ENCODE assay signal across 6 cellular contexts in the genomic region with DNA sequence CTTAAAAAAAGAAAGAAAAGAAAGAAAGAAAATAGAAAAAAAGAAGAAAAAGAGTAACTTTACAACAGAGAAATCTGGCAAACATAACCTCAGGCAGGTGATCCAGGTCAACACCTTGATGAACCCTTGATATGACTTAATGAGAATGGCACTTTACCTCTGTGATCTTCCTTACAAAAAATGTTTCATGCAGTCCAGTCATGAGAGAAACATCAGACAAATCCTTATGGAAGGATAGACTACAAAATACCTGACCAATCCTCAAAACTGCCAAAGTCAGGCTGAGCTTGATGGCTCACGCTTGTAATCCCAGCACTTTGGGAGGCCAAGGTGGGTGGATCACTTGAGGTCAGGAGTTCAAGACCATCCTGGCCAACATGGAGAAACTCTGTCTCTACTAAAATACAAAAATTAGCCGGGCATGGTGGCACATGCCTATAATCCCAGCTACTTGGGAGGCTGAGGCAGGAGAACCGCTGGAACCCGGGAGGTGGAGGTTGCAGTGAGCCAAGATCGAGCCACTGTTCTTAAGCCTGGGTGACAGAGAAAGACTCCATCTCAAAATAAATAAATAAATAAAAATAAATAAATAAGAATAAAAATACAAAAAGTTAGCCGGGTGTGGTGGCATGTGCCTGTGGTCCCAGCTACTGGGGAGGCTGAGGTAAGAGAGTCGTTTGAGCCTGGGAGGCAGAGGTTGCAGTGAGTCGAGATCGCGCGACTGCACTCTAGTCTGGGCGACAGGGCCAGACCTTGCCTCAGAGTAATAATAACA. TPM values are rescaled to one million over a fixed set of nuclear protein-coding genes. Genes with fewer than 3 reads are reported as not detected.
DNase-seq lines count a peak whose midpoint lies in the region; FAIRE-seq and TF ChIP-seq lines count a peak whose summit lies in the region.
"Not testable (repeated sequence)": the region's sequence is repeated elsewhere in the genome, so short reads cannot be mapped to it uniquely, and the experiment has no call there.

No MANE protein-coding gene starts in this region.

- H4K8ac ChIP-seq in trophoblast cell (ENCODE audit: low read depth, low read length) = not testable (repeated sequence)

- peaks cover 23% of the 10 kb centered on the region for H3K4me1 ChIP-seq in CD8-positive, alpha-beta memory T cell (ENCODE audit: insufficient read depth, low read length)
- H3K4me1 ChIP-seq in trophoblast cell (ENCODE audit: control insufficient read depth in 1 of 2, insufficient read depth in 2 of 2, low read length in 2 of 2) (peaks cover 14 to 28% of the 10 kb centered on the region in 2 experiments), spleen (peaks cover 0 to 15% (median 2%) of the 10 kb centered on the region in 6 donors)

- POLR2A ChIA-PET in CD8-positive, alpha-beta memory T cell (lab: Charles Lee) = not testable (repeated sequence)
- POLR2A ChIA-PET in activated CD4-positive, alpha-beta memory T cell treated with anti-CD3 and anti-CD28 coated beads, Interleukin-2, amount 10 ng/mL, durations not matched to agents 7 days and 5 days (lab: Charles Lee) = interaction anchor here (1.0 to 3.3 kb wide), 6 partner anchors 7 to 35 kb away, joined by 3 to 23 read pairs (median 12); a partner anchor contains a TSS

- not testable (repeated sequence) for H3K4ac ChIP-seq in trophoblast cell (ENCODE audit: low read depth, low read length)

- peak overlapping the region; percentile 6 for H4K91ac ChIP-seq in trophoblast cell (ENCODE audit: low read depth, low read length)

- not testable (repeated sequence) for H3K18ac ChIP-seq in trophoblast cell (ENCODE audit: low read length)

- H3K4me1 Mint-ChIP-seq in CD8-positive, alpha-beta memory T cell = peaks cover 26 to 47% (median 46%) of the 10 kb centered on the region in 3 donors
- H3K4me1 Mint-ChIP-seq in activated CD4-positive, alpha-beta memory T cell treated with anti-CD3 and anti-CD28 coated beads, Interleukin-2, amount 10 ng/mL, durations not matched to agents 7 days and 5 days = peaks cover 61% of the 10 kb centered on the region

- not testable (repeated sequence) for H3K9me3 Mint-ChIP-seq in CD8-positive, alpha-beta memory T cell; activated CD4-positive, alpha-beta memory T cell treated with anti-CD3 and anti-CD28 coated beads, Interleukin-2, amount 10 ng/mL, durations not matched to agents 7 days and 5 days

- H2BK120ac ChIP-seq in trophoblast cell (ENCODE audit: insufficient read depth, low read length, poor library complexity) = not testable (repeated sequence)

- peak overlapping the region in 5 of 8 donors; percentile 36 to 88 (median 70) for H3K27ac Mint-ChIP-seq in CD8-positive, alpha-beta memory T cell
- H3K27ac Mint-ChIP-seq in activated CD4-positive, alpha-beta memory T cell treated with anti-CD3 and anti-CD28 coated beads, Interleukin-2, amount 10 ng/mL, durations not matched to agents 7 days and 5 days = peak overlapping the region; percentile 16

- not testable (repeated sequence) for H4K12ac ChIP-seq in trophoblast cell (ENCODE audit: low read depth, low read length)

- H3K4me2 ChIP-seq in trophoblast cell (ENCODE audit: low read length) = not testable (repeated sequence)

- not testable (repeated sequence) for H3K9me3 ChIP-seq in CD8-positive, alpha-beta memory T cell (ENCODE audit: low read length); trophoblast cell (ENCODE audit: insufficient read depth, low read depth, low read length); spleen

- H3K27me3 Mint-ChIP-seq in CD8-positive, alpha-beta memory T cell; activated CD4-positive, alpha-beta memory T cell treated with anti-CD3 and anti-CD28 coated beads, Interleukin-2, amount 10 ng/mL, durations not matched to agents 7 days and 5 days: not testable (repeated sequence)

- H2BK5ac ChIP-seq in trophoblast cell (ENCODE audit: low read depth, low read length, poor library complexity) = not testable (repeated sequence)

- not testable (repeated sequence) for H3K23ac ChIP-seq in trophoblast cell (ENCODE audit: low read length)

- H3K79me1 ChIP-seq in trophoblast cell (ENCODE audit: low read length) = peaks cover 16% of the 10 kb centered on the region

- not testable (repeated sequence) for H2AFZ ChIP-seq in trophoblast cell (ENCODE audit: insufficient read depth, low read length, poor library complexity)

- H3K36me3 ChIP-seq in CD8-positive, alpha-beta memory T cell (ENCODE audit: insufficient read depth, low read length); bronchial epithelial cell (ENCODE audit: control insufficient read depth, insufficient read depth, low read length); trophoblast cell (ENCODE audit: control insufficient read depth in 1 of 2, insufficient read depth in 2 of 2, low read length in 2 of 2); spleen: not testable (repeated sequence)

- H3K4me3 ChIP-seq in CD8-positive, alpha-beta memory T cell (ENCODE audit: low read length); bronchial epithelial cell (ENCODE audit: low read depth, low read length); trophoblast cell (ENCODE audit: low read depth, low read length); spleen: not testable (repeated sequence)

- not testable (repeated sequence) for H3K27ac ChIP-seq in CD8-positive, alpha-beta memory T cell (ENCODE audit: low read depth, low read length); trophoblast cell (ENCODE audit: low read depth, low read length); spleen
- H3K27ac ChIP-seq in epithelial cell of prostate = peak overlapping the region; percentile 35

- DNase-seq in CD8-positive, alpha-beta memory T cell; activated CD4-positive, alpha-beta memory T cell treated with anti-CD3 and anti-CD28 coated beads, Interleukin-2, amount 10 ng/mL, durations not matched to agents 7 days and 5 days; epithelial cell of prostate (ENCODE audit: low read depth, low spot score): not testable (repeated sequence)
- DNase-seq in bronchial epithelial cell (ENCODE audit: low read depth) (peak; percentile 34), trophoblast cell (peak; percentile 53 to 87), spleen (peak; percentile 45)

- H3K79me2 ChIP-seq in trophoblast cell (ENCODE audit: control insufficient read depth, insufficient read depth, low read length, poor library complexity) = not testable (repeated sequence)

- not testable (repeated sequence) for FAIRE-seq in bronchial epithelial cell (lab: Jason Lieb, UNC)

- H3K36me3 Mint-ChIP-seq in CD8-positive, alpha-beta memory T cell; activated CD4-positive, alpha-beta memory T cell treated with anti-CD3 and anti-CD28 coated beads, Interleukin-2, amount 10 ng/mL, durations not matched to agents 7 days and 5 days (ENCODE audit: low read depth): not testable (repeated sequence)

- not testable (repeated sequence) for H3K27me3 ChIP-seq in CD8-positive, alpha-beta memory T cell (ENCODE audit: insufficient read depth, low read length, poor library complexity, severe bottlenecking); bronchial epithelial cell (ENCODE audit: control insufficient read depth, insufficient read depth, low read length); trophoblast cell (ENCODE audit: insufficient read depth, low read length); spleen (replicated peaks in 1 of 7)

- H3K9ac ChIP-seq in trophoblast cell (ENCODE audit: low read length) = not testable (repeated sequence)

- TF ChIP-seq CTCF in bronchial epithelial cell (IDR thresholded peaks at IDR 0.05; ENCODE audit: insufficient read depth, low read length, severe bottlenecking); spleen (IDR thresholded peaks at IDR 0.05 in 8 of 11, conservative IDR thresholded peaks at IDR 0.05 in 3 of 11): not testable (repeated sequence)

- not testable (repeated sequence) for H2BK12ac ChIP-seq in trophoblast cell (ENCODE audit: low read length)

- WGBS in trophoblast cell (ENCODE audit: extremely low coverage, insufficient coverage, insufficient read length) = no CpG with 5 or more reads among the region's 12 CpGs
- 93 to 97% (median 94%) methylated on average over 12 of the region's 12 CpGs for WGBS in spleen, 5 donors

- CTCF ChIA-PET in CD8-positive, alpha-beta memory T cell (lab: Charles Lee) = interaction anchor here (0.8 to 1.6 kb wide), 3 partner anchors 11 to 34 kb away, joined by 4 to 6 read pairs (median 4); no protein-coding TSS in a partner anchor
- CTCF ChIA-PET in activated CD4-positive, alpha-beta memory T cell treated with anti-CD3 and anti-CD28 coated beads, Interleukin-2, amount 10 ng/mL, durations not matched to agents 7 days and 5 days (lab: Charles Lee) = not testable (repeated sequence)

- H2AK5ac ChIP-seq in trophoblast cell (ENCODE audit: low read length) = peak overlapping the region; percentile 83

- not testable (repeated sequence) for H3K14ac ChIP-seq in trophoblast cell (ENCODE audit: low read length)

- intact Hi-C loops in spleen (cut with DNase I; ENCODE audit: low total_unique reads) = not testable (repeated sequence)

- not testable (repeated sequence) for H3K4me3 Mint-ChIP-seq in CD8-positive, alpha-beta memory T cell; activated CD4-positive, alpha-beta memory T cell treated with anti-CD3 and anti-CD28 coated beads, Interleukin-2, amount 10 ng/mL, durations not matched to agents 7 days and 5 days

- not testable (repeated sequence) for TF ChIP-seq POLR2A in spleen (IDR thresholded peaks at IDR 0.05)

RNA-seq across cellular contexts. Expression of a gene that starts 7.1 kb away (rescaled TPM):
- total RNA-seq in CD8-positive, alpha-beta memory T cell = 10 to 100 TPM; 23.8 to 24.8 TPM
- polyA plus RNA-seq in CD8-positive, alpha-beta memory T cell = 51.0 TPM
- 10 to 100 TPM; 52.4 to 57.1 TPM for total RNA-seq in activated CD4-positive, alpha-beta memory T cell treated with anti-CD3 and anti-CD28 coated beads, Interleukin-2, amount 10 ng/mL, durations not matched to agents 7 days and 5 days
- total RNA-seq in bronchial epithelial cell = 59.0 and 67.3 TPM in 2 replicates
- polyA plus RNA-seq in trophoblast cell (2013) = 63.7 and 65.3 TPM in 2 replicates
- total RNA-seq in spleen = 10 to 100 TPM; 28.5 to 57.0 (median 37.4) TPM
- polyA plus RNA-seq in spleen = 10 to 100 TPM; 11.3 to 18.4 (median 12.1) TPM

RNA-seq across cellular contexts. Expression of a gene that starts 16.2 kb away (rescaled TPM):
- 100 to 1,000 TPM; 181 to 195 TPM for total RNA-seq in CD8-positive, alpha-beta memory T cell
- 75.3 TPM for polyA plus RNA-seq in CD8-positive, alpha-beta memory T cell
- 100 to 1,000 TPM; 129 to 130 TPM for total RNA-seq in activated CD4-positive, alpha-beta memory T cell treated with anti-CD3 and anti-CD28 coated beads, Interleukin-2, amount 10 ng/mL, durations not matched to agents 7 days and 5 days
- total RNA-seq in bronchial epithelial cell (124 and 150 TPM in 2 replicates), spleen (10 to 100 TPM; 81.4 to 93.9 (median 90.7) TPM)
- polyA plus RNA-seq in trophoblast cell (2013) = 155 and 157 TPM in 2 replicates
- 10 to 100 TPM; 21.9 to 31.0 (median 22.8) TPM for polyA plus RNA-seq in spleen
